8 cellular contexts compared by ENCODE assay signal in genomic region chr11:124622531-124623451, GRCh38. TPM values are rescaled to one million over a fixed set of nuclear protein-coding genes. Genes with fewer than 3 reads are reported as not detected.
DNase-seq lines count a peak whose midpoint lies in the region; ATAC-seq, FAIRE-seq and TF ChIP-seq lines count a peak whose summit lies in the region.

A gene with protein sequence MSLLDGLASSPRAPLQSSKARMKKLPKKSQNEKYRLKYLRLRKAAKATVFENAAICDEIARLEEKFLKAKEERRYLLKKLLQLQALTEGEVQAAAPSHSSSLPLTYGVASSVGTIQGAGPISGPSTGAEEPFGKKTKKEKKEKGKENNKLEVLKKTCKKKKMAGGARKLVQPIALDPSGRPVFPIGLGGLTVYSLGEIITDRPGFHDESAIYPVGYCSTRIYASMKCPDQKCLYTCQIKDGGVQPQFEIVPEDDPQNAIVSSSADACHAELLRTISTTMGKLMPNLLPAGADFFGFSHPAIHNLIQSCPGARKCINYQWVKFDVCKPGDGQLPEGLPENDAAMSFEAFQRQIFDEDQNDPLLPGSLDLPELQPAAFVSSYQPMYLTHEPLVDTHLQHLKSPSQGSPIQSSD (plus strand): TSS chr11:124622864. CDS start chr11:124623084, 220 bp downstream.

- ATAC-seq in natural killer cell treated with Interleukin-12 subunit alpha and Interleukin-12 subunit beta and Interleukin-15 and Interleukin-18, amount 100 ng/mL, for 72 hours, result peak; percentile 98 to 99
- ATAC-seq in stimulated activated naive CD8-positive, alpha-beta T cell treated with anti-CD3 and anti-CD28 coated beads, Interleukin-15, Interleukin-2, amounts not matched to agents 100 U/mL and 50 U/mL, for 24 hours, result peak; percentile 99

- peak within 1 kb of the TSS; percentile 97 for H3K4me3 ChIP-seq in fibroblast of pulmonary artery (replicated peaks; ENCODE audit: low read depth, low read length)

- peaks cover 24 to 32% of the 10 kb centered on the region in 2 donors for H3K4me1 Mint-ChIP-seq in natural killer cell treated with Interleukin-12 subunit alpha and Interleukin-12 subunit beta and Interleukin-15 and Interleukin-18, amount 100 ng/mL, for 72 hours (ENCODE audit: low read depth in 2 of 2)

- peaks cover 12 to 21% of the 10 kb centered on the region in 2 donors for H3K27me3 Mint-ChIP-seq in natural killer cell treated with Interleukin-12 subunit alpha and Interleukin-12 subunit beta and Interleukin-15 and Interleukin-18, amount 100 ng/mL, for 72 hours

- H3K4me3 Mint-ChIP-seq in natural killer cell treated with Interleukin-12 subunit alpha and Interleukin-12 subunit beta and Interleukin-15 and Interleukin-18, amount 100 ng/mL, for 72 hours, result peak within 1 kb of the TSS; percentile 94

- peak; percentile 90 for DNase-seq in EL
- DNase-seq in H54 (ENCODE audit: insufficient read length, low spot score), result peak; percentile 65
- DNase-seq in M059J (ENCODE audit: low read depth), result peak; percentile 91
- DNase-seq in SHP77 (lab: John Stamatoyannopoulos, UW), result peak; percentile 86 to 93
- DNase-seq in activated effector memory CD4-positive, alpha-beta T cell treated with Interleukin-2 at 50 U/mL for 16 hours, result peak; percentile 71
- DNase-seq in fibroblast of pulmonary artery (ENCODE audit: low read depth), result peak; percentile 91
- DNase-seq in natural killer cell treated with Interleukin-12 subunit alpha and Interleukin-12 subunit beta and Interleukin-15 and Interleukin-18, amount 100 ng/mL, for 72 hours (ENCODE audit: low spot score), result peak; percentile 92
- DNase-seq in stimulated activated naive CD8-positive, alpha-beta T cell treated with anti-CD3 and anti-CD28 coated beads, Interleukin-15, Interleukin-2, amounts not matched to agents 100 U/mL and 50 U/mL, for 24 hours, result peak; percentile 85

- peaks cover 12% of the 10 kb centered on the region for H3K36me3 Mint-ChIP-seq in natural killer cell treated with Interleukin-12 subunit alpha and Interleukin-12 subunit beta and Interleukin-15 and Interleukin-18, amount 100 ng/mL, for 72 hours

- FAIRE-seq in H54 (lab: Jason Lieb, UNC), result peak; percentile 64

- H3K9me3 Mint-ChIP-seq in natural killer cell treated with Interleukin-12 subunit alpha and Interleukin-12 subunit beta and Interleukin-15 and Interleukin-18, amount 100 ng/mL, for 72 hours, result no peaks in the 10 kb centered on the region

- peak within 1 kb of the TSS; percentile 93 to 97 for H3K27ac Mint-ChIP-seq in natural killer cell treated with Interleukin-12 subunit alpha and Interleukin-12 subunit beta and Interleukin-15 and Interleukin-18, amount 100 ng/mL, for 72 hours

- no peak for TF ChIP-seq CTCF in fibroblast of pulmonary artery (IDR thresholded peaks at IDR 0.05; ENCODE audit: low read length, missing control alignments)

- peak; percentile 83 for TF ChIP-seq POLR2A in H54 (IDR thresholded peaks at IDR 0.05; ENCODE audit: low read depth, low read length)

RNA-seq across cellular contexts. Expression of the gene that starts here (rescaled TPM):
- total RNA-seq in M059J (2014; rRNA removed; shearing (Covaris generic)), result 16.6 and 26.9 TPM in 2 replicates
- 10 to 100 TPM; 38.2 to 47.7 TPM for total RNA-seq in natural killer cell treated with Interleukin-12 subunit alpha and Interleukin-12 subunit beta and Interleukin-15 and Interleukin-18, amount 100 ng/mL, for 72 hours

Comparison
In these comparisons a context has a peak if more than half of its experiments do, and no peak if none do; other contexts are left out.
1. Peak in every context shown above with its lines: DNase-seq, ATAC-seq and H3K4me3 ChIP-seq.